In the genomic region with DNA sequence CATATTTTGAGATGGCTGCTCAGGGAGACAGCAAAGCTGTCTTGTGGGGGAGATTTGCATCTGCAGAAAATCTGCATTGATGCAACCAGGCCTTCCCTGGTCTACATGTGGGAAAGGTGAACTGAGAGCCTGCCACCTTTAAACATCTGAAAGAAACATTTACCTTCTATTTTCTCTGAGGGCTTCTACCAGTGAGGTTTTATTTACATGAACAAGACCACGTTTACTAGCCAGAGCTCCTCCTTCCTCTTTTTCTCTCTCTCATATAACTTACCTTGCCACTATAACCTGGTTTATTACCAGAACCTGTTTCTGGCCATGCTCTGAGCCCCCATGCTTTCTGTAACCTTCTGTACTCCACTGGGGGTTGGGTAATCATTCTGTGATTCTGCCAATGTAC, we compare ENCODE assay signal across 1 cellular context.
TF ChIP-seq lines count a peak whose summit lies in the region.

No MANE protein-coding gene starts in this region.

TF ChIP-seq in GM12891, 5 proteins besides CTCF, POLR2A, EP300 and RAD21:
- peak; percentile 49 for TF ChIP-seq SPI1 (IDR thresholded peaks at IDR 0.05; ENCODE audit: low read depth, low read length)
- no peak for TF ChIP-seq POLR2AphosphoS5 (IDR thresholded peaks at IDR 0.05; ENCODE audit: low read depth, low read length)
TF ChIP-seq in GM12891: peak in this region for 1.
